1 cellular context compared by ENCODE assay signal in the genomic region with DNA sequence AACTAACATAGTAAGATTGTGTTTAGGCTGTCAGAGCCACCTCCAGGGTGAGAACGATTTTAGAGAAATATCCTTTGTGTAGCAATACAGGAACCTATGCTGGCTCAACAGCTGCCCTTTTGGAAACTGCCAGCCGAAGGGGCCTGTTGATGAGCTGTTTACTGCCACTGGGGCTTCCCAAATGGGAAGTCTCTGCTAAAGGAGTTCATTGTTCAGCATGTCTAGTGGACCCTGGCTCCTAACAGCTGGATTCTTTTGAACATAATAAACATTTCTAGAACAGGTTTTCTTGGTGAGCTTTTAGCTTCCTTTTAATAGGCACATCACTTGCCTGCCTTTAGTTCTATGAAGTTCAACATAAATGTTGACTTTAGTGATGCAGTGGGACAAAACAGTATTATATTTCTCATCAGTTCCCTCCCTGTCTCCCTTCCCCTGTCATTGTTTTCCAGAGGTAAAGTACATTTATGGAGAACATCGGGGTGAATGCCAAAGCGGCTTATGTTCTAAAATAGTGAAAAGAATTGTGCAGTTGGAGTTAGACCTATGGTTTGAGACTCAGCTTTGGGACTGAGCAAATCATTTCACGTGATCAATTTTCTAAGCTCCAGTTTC.
TF ChIP-seq lines count a peak whose summit lies in the region.

No MANE protein-coding gene starts in this region.

TF ChIP-seq in H1, 55 proteins besides CTCF, POLR2A, EP300 and RAD21:
- TF ChIP-seq JUND (IDR thresholded peaks at IDR 0.05; ENCODE audit: low read length) (no peak), SIRT6 (IDR thresholded peaks at IDR 0.05; ENCODE audit: low read length) (no peak), SAP30 (IDR thresholded peaks at IDR 0.05; ENCODE audit: insufficient read depth, insufficient replicate concordance, low read length) (no peak), MAFK (IDR thresholded peaks at IDR 0.05; ENCODE audit: low read depth, low read length) (no peak), ZNF274 (IDR thresholded peaks at IDR 0.05; ENCODE audit: borderline replicate concordance, extremely low read depth, low read length) (no peak)
